Comparison of ENCODE assay signal across 12 cellular contexts in genomic region chr9:116087246-116087645, GRCh38.
A peak's percentile ranks its signal among the peaks of the same experiment; 100 is the strongest.
DNase-seq lines count a peak whose midpoint lies in the region; ATAC-seq and TF ChIP-seq lines count a peak whose summit lies in the region.
"Had no signal": no experiment of that assay in that cellular context is flagged by ENCODE, and none has a peak within 500 bp of the region (broad histone marks: within the 10 kb centered on the region; RNA-seq: fewer than 3 reads in every experiment).

No MANE protein-coding gene starts in this region.

- no peak for TF ChIP-seq POLR2A in adrenal gland (IDR thresholded peaks at IDR 0.05)

- DNase-seq in NCI-H526 treated with DMSO at 0.1 percent for 48 hours (lab: John Stamatoyannopoulos, UW) (peak; percentile 0), NCI-H526 (lab: John Stamatoyannopoulos, UW) (no peak), adrenal gland (peak in 5 of 7 donors; percentile 14 to 57 (median 33)), right atrium auricular region (ENCODE audit: low spot score) (peak; percentile 68), thoracic aorta (ENCODE audit: low spot score) (peak; percentile 2), hepatic stellate cell (ENCODE audit: low spot score) (no peak), NCI-H1048 (lab: John Stamatoyannopoulos, UW) (no peak)
- DNase-seq: activated CD4-positive, alpha-beta T cell treated with anti-CD3 and anti-CD28 coated beads, Interleukin-2, amount 50 U/mL, for 48 hours; H9 had no signal

- intact Hi-C loops in adrenal gland (cut with DNase I) = no loop called here

- H3K4me1 ChIP-seq in adrenal gland (replicated peaks in 1 of 2) (no peaks in the 10 kb centered on the region), right atrium auricular region (peaks cover 0 to 5% of the 10 kb centered on the region in 2 donors), thoracic aorta (ENCODE audit: control insufficient read depth in 1 of 2, low read depth in 2 of 2) (peaks cover 0 to 11% of the 10 kb centered on the region in 2 donors)
- H3K4me1 ChIP-seq: Peyer's patch had no signal

- H3K27ac ChIP-seq in adrenal gland (no peak overlapping the region), right atrium auricular region (peak overlapping the region; percentile 43 to 51), thoracic aorta (no peak overlapping the region)

- H3K4me3 ChIP-seq in adrenal gland (no peak overlapping the region), right atrium auricular region (no peak overlapping the region), thoracic aorta (no peak overlapping the region)
- H3K4me3 ChIP-seq: GM12878, Peyer's patch had no signal

- H3K9me3 ChIP-seq in adrenal gland (replicated peaks in 1 of 3) (no peaks in the 10 kb centered on the region), right atrium auricular region (no peaks in the 10 kb centered on the region), thoracic aorta (no peaks in the 10 kb centered on the region)
- H3K9me3 ChIP-seq: Peyer's patch had no signal

- TF ChIP-seq CTCF in adrenal gland (IDR thresholded peaks at IDR 0.05) = no peak
- no peak for TF ChIP-seq CTCF in right atrium auricular region (IDR thresholded peaks at IDR 0.05)
- no peak for TF ChIP-seq CTCF in thoracic aorta (IDR thresholded peaks at IDR 0.05)

- WGBS in adrenal gland, 4 donors = 20 to 41% (median 30%) methylated on average over 1 of the region's 1 CpG

- H3K36me3 ChIP-seq in adrenal gland (replicated peaks in 1 of 2) = no peaks in the 10 kb centered on the region
- H3K36me3 ChIP-seq in right atrium auricular region = no peaks in the 10 kb centered on the region
- no peaks in the 10 kb centered on the region for H3K36me3 ChIP-seq in thoracic aorta
- H3K36me3 ChIP-seq: Peyer's patch had no signal

- no peak for ATAC-seq in thoracic aorta (ENCODE audit: insufficient number of reproducible peaks, low FRiP score, low read depth)
- no peak for ATAC-seq in HG03432 (IDR thresholded peaks at IDR 0.05; ENCODE audit: unreplicated experiment)
- ATAC-seq: GM12878 had no signal

- H3K27me3 ChIP-seq in adrenal gland (no peaks in the 10 kb centered on the region), right atrium auricular region (no peaks in the 10 kb centered on the region), thoracic aorta (replicated peaks; ENCODE audit: insufficient read depth) (no peaks in the 10 kb centered on the region)
- H3K27me3 ChIP-seq: Peyer's patch had no signal

Comparison
In these comparisons a context has a peak if more than half of its experiments do, and no peak if none do; other contexts are left out.
1. DNase-seq: peak in NCI-H526 treated with DMSO at 0.1 percent for 48 hours (single experiment), adrenal gland (5 of 7), right atrium auricular region (single experiment) and thoracic aorta (single experiment); none in NCI-H526 (0 of 2), hepatic stellate cell (single experiment) and NCI-H1048 (single experiment).
2. H3K27ac ChIP-seq: peak in right atrium auricular region (2 of 2); none in adrenal gland (0 of 5) and thoracic aorta (0 of 2).